39 cellular contexts compared by ENCODE assay signal in the genomic region with DNA sequence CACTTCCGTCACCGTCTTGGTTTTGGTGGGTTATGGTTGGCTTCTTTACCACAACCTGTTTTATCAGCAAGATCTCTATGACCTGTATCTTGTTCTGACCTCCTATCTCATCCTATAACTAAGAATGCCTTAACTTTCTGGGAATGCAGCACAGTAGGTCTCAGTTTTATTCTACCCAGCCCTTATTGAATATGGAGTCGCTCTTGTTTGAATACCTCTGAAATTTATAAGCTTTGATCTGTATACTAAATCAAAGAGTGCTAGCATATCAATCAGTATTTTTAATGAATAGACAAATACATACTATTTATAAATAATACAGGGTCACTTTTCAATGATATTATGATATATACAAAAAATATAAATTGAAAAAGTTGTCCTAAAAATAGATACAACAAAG.
"Had no signal": no experiment of that assay in that cellular context is flagged by ENCODE, and none has a peak within 500 bp of the region (broad histone marks: within the 10 kb centered on the region; RNA-seq: fewer than 3 reads in every experiment).

No MANE protein-coding gene starts in this region.

- H3K27me3 Mint-ChIP-seq: activated naive CD4-positive, alpha-beta T cell treated with anti-CD3 and anti-CD28 coated beads, Interleukin-2, amount 10 ng/mL, durations not matched to agents 7 days and 5 days; activated naive CD4-positive, alpha-beta T cell treated with anti-CD3 and anti-CD28 coated beads, Interleukin-2, amount 50 U/mL, for 24 hours; activated naive CD8-positive, alpha-beta T cell; activated naive CD8-positive, alpha-beta T cell treated with anti-CD3 and anti-CD28 coated beads for 36 hours; activated naive CD8-positive, alpha-beta T cell treated with anti-CD3 and anti-CD28 coated beads, Interleukin-2, amount 10 ng/mL, durations not matched to agents 7 days and 5 days; activated naive CD8-positive, alpha-beta T cell treated with anti-CD3 and anti-CD28 coated beads, Interleukin-2, amount 50 U/mL, for 24 hours; activated T-cell treated with anti-CD3 and anti-CD28 coated beads, Interleukin-2, amount 50 U/mL, for 24 hours; activated T-helper 17 cell treated with anti-CD3 and anti-CD28 coated beads, Interleukin-2, amount 50 U/mL, for 72 hours; brain; central memory CD8-positive, alpha-beta T cell had no signal

- H3K4me3 ChIP-seq: adrenal gland, ascending aorta, body of pancreas, breast epithelium, cardiac muscle cell had no signal

- H3K36me3 Mint-ChIP-seq: activated naive CD4-positive, alpha-beta T cell treated with anti-CD3 and anti-CD28 coated beads, Interleukin-2, amount 10 ng/mL, durations not matched to agents 7 days and 5 days; activated naive CD4-positive, alpha-beta T cell treated with anti-CD3 and anti-CD28 coated beads, Interleukin-2, amount 50 U/mL, for 24 hours; activated naive CD4-positive, alpha-beta T cell treated with anti-CD3 and anti-CD28 coated beads, Interleukin-2, amount 50 U/mL, for 72 hours; activated naive CD8-positive, alpha-beta T cell; activated naive CD8-positive, alpha-beta T cell treated with anti-CD3 and anti-CD28 coated beads for 36 hours; activated naive CD8-positive, alpha-beta T cell treated with anti-CD3 and anti-CD28 coated beads, Interleukin-2, amount 10 ng/mL, durations not matched to agents 7 days and 5 days; brain had no signal

- H3K36me3 ChIP-seq: adrenal gland, ascending aorta, brain microvascular endothelial cell, breast epithelium, cardiac muscle cell had no signal

- DNase-seq: activated effector memory CD4-positive, alpha-beta T cell treated with anti-CD3 and anti-CD28 coated beads, Interleukin-2, amount 50 U/mL, for 16 hours; activated effector memory CD4-positive, alpha-beta T cell treated with Interleukin-2 at 50 U/mL for 16 hours; activated gamma-delta T cell; activated gamma-delta T cell treated with Interleukin-2 at 50 U/mL for 16 hours; activated naive CD4-positive, alpha-beta T cell; activated naive CD4-positive, alpha-beta T cell treated with anti-CD3 and anti-CD28 coated beads for 36 hours; activated naive CD4-positive, alpha-beta T cell treated with anti-CD3 and anti-CD28 coated beads, Interleukin-2, amount 10 ng/mL, durations not matched to agents 7 days and 5 days; activated naive CD4-positive, alpha-beta T cell treated with anti-CD3 and anti-CD28 coated beads, Interleukin-2, amount 50 U/mL, for 16 hours; activated naive CD4-positive, alpha-beta T cell treated with Interleukin-2 at 50 U/mL for 16 hours; activated naive CD8-positive, alpha-beta T cell treated with anti-CD3 and anti-CD28 coated beads for 36 hours; activated naive CD8-positive, alpha-beta T cell treated with anti-CD3 and anti-CD28 coated beads, Interleukin-2, amount 10 ng/mL, durations not matched to agents 7 days and 5 days; activated naive CD8-positive, alpha-beta T cell treated with anti-CD3 and anti-CD28 coated beads, Interleukin-2, amount 50 U/mL, for 24 hours; activated T-cell treated with anti-CD3 and anti-CD28 coated beads, Interleukin-2, amount 50 U/mL, for 1 hour; activated T-cell treated with anti-CD3 and anti-CD28 coated beads, Interleukin-2, amount 50 U/mL, for 24 hours; activated T-cell treated with anti-CD3 and anti-CD28 coated beads, Interleukin-2, amount 50 U/mL, for 4 hours; activated T-cell treated with anti-CD3 and anti-CD28 coated beads, Interleukin-2, amount 50 U/mL, for 48 hours; activated T-cell treated with anti-CD3 and anti-CD28 coated beads, Interleukin-2, amount 50 U/mL, for 72 hours; adrenal gland; amniotic stem cell; amygdala; anterior cingulate cortex; aorta; body of pancreas; caudate nucleus; central memory CD4-positive, alpha-beta T cell; cerebellar nuclear complex had no signal

- FAIRE-seq: astrocyte, bronchial epithelial cell had no signal

- ATAC-seq: activated naive CD4-positive, alpha-beta T cell treated with anti-CD3 and anti-CD28 coated beads, Interleukin-2, amount 50 U/mL, for 72 hours; activated naive CD8-positive, alpha-beta T cell treated with anti-CD3 and anti-CD28 coated beads, Interleukin-2, amount 50 U/mL, for 24 hours; activated T-cell treated with anti-CD3 and anti-CD28 coated beads, Interleukin-2, amount 50 U/mL, for 4 hours; activated T-cell treated with anti-CD3 and anti-CD28 coated beads, Interleukin-2, amount 50 U/mL, for 72 hours; activated T-helper 17 cell treated with anti-CD3 and anti-CD28 coated beads, Interleukin-2, amount 50 U/mL, for 72 hours; body of pancreas had no signal

- H3K9me3 ChIP-seq: adrenal gland, ascending aorta, body of pancreas, breast epithelium had no signal

- H3K27ac Mint-ChIP-seq: activated naive CD4-positive, alpha-beta T cell treated with anti-CD3 and anti-CD28 coated beads for 36 hours; activated naive CD4-positive, alpha-beta T cell treated with anti-CD3 and anti-CD28 coated beads, Interleukin-2, amount 10 ng/mL, durations not matched to agents 7 days and 5 days; activated naive CD4-positive, alpha-beta T cell treated with anti-CD3 and anti-CD28 coated beads, Interleukin-2, amount 50 U/mL, for 24 hours; activated naive CD4-positive, alpha-beta T cell treated with anti-CD3 and anti-CD28 coated beads, Interleukin-2, amount 50 U/mL, for 72 hours; activated naive CD8-positive, alpha-beta T cell; activated naive CD8-positive, alpha-beta T cell treated with anti-CD3 and anti-CD28 coated beads for 36 hours; activated naive CD8-positive, alpha-beta T cell treated with anti-CD3 and anti-CD28 coated beads, Interleukin-2, amount 10 ng/mL, durations not matched to agents 7 days and 5 days; activated naive CD8-positive, alpha-beta T cell treated with anti-CD3 and anti-CD28 coated beads, Interleukin-2, amount 50 U/mL, for 24 hours; activated T-cell treated with anti-CD3 and anti-CD28 coated beads, Interleukin-2, amount 50 U/mL, for 24 hours; activated T-cell treated with anti-CD3 and anti-CD28 coated beads, Interleukin-2, amount 50 U/mL, for 72 hours; activated T-helper 17 cell treated with anti-CD3 and anti-CD28 coated beads, Interleukin-2, amount 50 U/mL, for 72 hours; activated T-helper 2 cell treated with anti-CD3 and anti-CD28 coated beads, Interferon-gamma antibody, Interleukin-2, Interleukin-4, amounts not matched to agents 10 μg/mL and 5 μg/mL and 100 μg/mL, durations not matched to agents 14 hours and 24 hours and 36 hours; brain had no signal

- H3K4me1 Mint-ChIP-seq: activated naive CD4-positive, alpha-beta T cell treated with anti-CD3 and anti-CD28 coated beads, Interleukin-2, amount 10 ng/mL, durations not matched to agents 7 days and 5 days; activated naive CD4-positive, alpha-beta T cell treated with anti-CD3 and anti-CD28 coated beads, Interleukin-2, amount 50 U/mL, for 24 hours; activated naive CD8-positive, alpha-beta T cell treated with anti-CD3 and anti-CD28 coated beads for 36 hours; activated naive CD8-positive, alpha-beta T cell treated with anti-CD3 and anti-CD28 coated beads, Interleukin-2, amount 10 ng/mL, durations not matched to agents 7 days and 5 days; activated naive CD8-positive, alpha-beta T cell treated with anti-CD3 and anti-CD28 coated beads, Interleukin-2, amount 50 U/mL, for 24 hours; activated T-helper 17 cell treated with anti-CD3 and anti-CD28 coated beads, Interleukin-2, amount 50 U/mL, for 72 hours; brain; central memory CD8-positive, alpha-beta T cell had no signal

- H3K4me3 Mint-ChIP-seq: activated naive CD4-positive, alpha-beta T cell treated with anti-CD3 and anti-CD28 coated beads for 36 hours; activated naive CD4-positive, alpha-beta T cell treated with anti-CD3 and anti-CD28 coated beads, Interleukin-2, amount 10 ng/mL, durations not matched to agents 7 days and 5 days; activated naive CD4-positive, alpha-beta T cell treated with anti-CD3 and anti-CD28 coated beads, Interleukin-2, amount 50 U/mL, for 24 hours; activated naive CD8-positive, alpha-beta T cell; activated naive CD8-positive, alpha-beta T cell treated with anti-CD3 and anti-CD28 coated beads for 36 hours; activated naive CD8-positive, alpha-beta T cell treated with anti-CD3 and anti-CD28 coated beads, Interleukin-2, amount 10 ng/mL, durations not matched to agents 7 days and 5 days; activated naive CD8-positive, alpha-beta T cell treated with anti-CD3 and anti-CD28 coated beads, Interleukin-2, amount 50 U/mL, for 24 hours; activated T-cell treated with anti-CD3 and anti-CD28 coated beads, Interleukin-2, amount 50 U/mL, for 24 hours; activated T-cell treated with anti-CD3 and anti-CD28 coated beads, Interleukin-2, amount 50 U/mL, for 4 hours; activated T-cell treated with anti-CD3 and anti-CD28 coated beads, Interleukin-2, amount 50 U/mL, for 72 hours; activated T-helper 17 cell treated with anti-CD3 and anti-CD28 coated beads, Interleukin-2, amount 50 U/mL, for 72 hours; brain; central memory CD8-positive, alpha-beta T cell had no signal

- H3K9me3 Mint-ChIP-seq: activated naive CD4-positive, alpha-beta T cell treated with anti-CD3 and anti-CD28 coated beads for 36 hours; activated naive CD4-positive, alpha-beta T cell treated with anti-CD3 and anti-CD28 coated beads, Interleukin-2, amount 50 U/mL, for 24 hours; activated naive CD4-positive, alpha-beta T cell treated with anti-CD3 and anti-CD28 coated beads, Interleukin-2, amount 50 U/mL, for 72 hours; activated naive CD8-positive, alpha-beta T cell treated with anti-CD3 and anti-CD28 coated beads for 36 hours; activated naive CD8-positive, alpha-beta T cell treated with anti-CD3 and anti-CD28 coated beads, Interleukin-2, amount 10 ng/mL, durations not matched to agents 7 days and 5 days; activated naive CD8-positive, alpha-beta T cell treated with anti-CD3 and anti-CD28 coated beads, Interleukin-2, amount 50 U/mL, for 24 hours; activated T-cell treated with anti-CD3 and anti-CD28 coated beads, Interleukin-2, amount 50 U/mL, for 24 hours; activated T-cell treated with anti-CD3 and anti-CD28 coated beads, Interleukin-2, amount 50 U/mL, for 4 hours; activated T-cell treated with anti-CD3 and anti-CD28 coated beads, Interleukin-2, amount 50 U/mL, for 72 hours; activated T-helper 17 cell treated with anti-CD3 and anti-CD28 coated beads, Interleukin-2, amount 50 U/mL, for 72 hours; activated T-helper 2 cell treated with anti-CD3 and anti-CD28 coated beads, Interferon-gamma antibody, Interleukin-2, Interleukin-4, amounts not matched to agents 10 μg/mL and 5 μg/mL and 100 μg/mL, durations not matched to agents 14 hours and 24 hours and 36 hours; brain; central memory CD8-positive, alpha-beta T cell had no signal

- H3K27ac ChIP-seq: adrenal gland, ascending aorta, body of pancreas, brain microvascular endothelial cell, breast epithelium, cardiac muscle cell had no signal

- H3K4me1 ChIP-seq: adrenal gland, ascending aorta, body of pancreas, breast epithelium had no signal

- H3K27me3 ChIP-seq: adrenal gland, ascending aorta, body of pancreas, brain microvascular endothelial cell, breast epithelium, cardiac muscle cell had no signal
